In the genomic region with DNA sequence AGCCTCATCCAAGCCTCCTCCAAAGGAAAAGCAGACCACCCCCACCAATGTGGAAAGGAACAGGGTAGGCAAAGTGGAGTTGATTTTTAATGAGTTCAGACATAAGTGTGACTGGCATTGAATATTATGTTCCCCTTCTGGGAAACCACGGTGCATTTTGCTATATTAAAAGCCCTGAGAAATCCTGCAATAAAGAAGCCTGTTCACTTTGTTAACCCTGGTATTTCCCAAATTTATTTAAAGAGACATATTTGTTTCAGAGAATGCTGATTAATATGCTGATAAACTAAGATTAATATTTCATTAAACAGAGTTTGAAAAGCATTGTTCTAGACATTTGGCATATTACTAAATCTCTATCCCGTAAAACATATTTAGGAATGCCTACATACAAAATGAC, we compare ENCODE assay signal across 31 cellular contexts.
"Had no signal": no experiment of that assay in that cellular context is flagged by ENCODE, and none has a peak within 500 bp of the region (broad histone marks: within the 10 kb centered on the region; RNA-seq: fewer than 3 reads in every experiment).

No MANE protein-coding gene starts in this region.

- H3K4me1 ChIP-seq: adrenal gland, ascending aorta, body of pancreas, breast epithelium had no signal

- DNase-seq: activated effector memory CD4-positive, alpha-beta T cell treated with anti-CD3 and anti-CD28 coated beads, Interleukin-2, amount 50 U/mL, for 16 hours; activated effector memory CD4-positive, alpha-beta T cell treated with Interleukin-2 at 50 U/mL for 16 hours; activated gamma-delta T cell; activated gamma-delta T cell treated with Interleukin-2 at 50 U/mL for 16 hours; activated naive CD4-positive, alpha-beta T cell; activated naive CD4-positive, alpha-beta T cell treated with anti-CD3 and anti-CD28 coated beads for 36 hours; activated naive CD4-positive, alpha-beta T cell treated with anti-CD3 and anti-CD28 coated beads, Interleukin-2, amount 10 ng/mL, durations not matched to agents 7 days and 5 days; activated naive CD4-positive, alpha-beta T cell treated with anti-CD3 and anti-CD28 coated beads, Interleukin-2, amount 50 U/mL, for 16 hours; activated naive CD4-positive, alpha-beta T cell treated with Interleukin-2 at 50 U/mL for 16 hours; activated naive CD8-positive, alpha-beta T cell treated with anti-CD3 and anti-CD28 coated beads for 36 hours; activated naive CD8-positive, alpha-beta T cell treated with anti-CD3 and anti-CD28 coated beads, Interleukin-2, amount 10 ng/mL, durations not matched to agents 7 days and 5 days; activated naive CD8-positive, alpha-beta T cell treated with anti-CD3 and anti-CD28 coated beads, Interleukin-2, amount 50 U/mL, for 24 hours; activated T-cell treated with anti-CD3 and anti-CD28 coated beads, Interleukin-2, amount 50 U/mL, for 24 hours; activated T-cell treated with anti-CD3 and anti-CD28 coated beads, Interleukin-2, amount 50 U/mL, for 4 hours; activated T-cell treated with anti-CD3 and anti-CD28 coated beads, Interleukin-2, amount 50 U/mL, for 48 hours; activated T-cell treated with anti-CD3 and anti-CD28 coated beads, Interleukin-2, amount 50 U/mL, for 72 hours; adrenal gland; amniotic stem cell; amygdala; anterior cingulate cortex; aorta; body of pancreas; brain microvascular endothelial cell; caudate nucleus; central memory CD4-positive, alpha-beta T cell; cerebellar nuclear complex had no signal

- H3K9me3 ChIP-seq: adrenal gland, ascending aorta, body of pancreas, breast epithelium had no signal

- H3K4me3 ChIP-seq: adrenal gland, ascending aorta, body of pancreas, breast epithelium, cardiac muscle cell had no signal

- H3K27ac ChIP-seq: adrenal gland, ascending aorta, body of pancreas, brain microvascular endothelial cell, breast epithelium, cardiac muscle cell had no signal

- ATAC-seq: activated naive CD4-positive, alpha-beta T cell treated with anti-CD3 and anti-CD28 coated beads, Interleukin-2, amount 50 U/mL, for 72 hours; activated naive CD8-positive, alpha-beta T cell treated with anti-CD3 and anti-CD28 coated beads, Interleukin-2, amount 50 U/mL, for 24 hours; activated T-cell treated with anti-CD3 and anti-CD28 coated beads, Interleukin-2, amount 50 U/mL, for 4 hours; activated T-cell treated with anti-CD3 and anti-CD28 coated beads, Interleukin-2, amount 50 U/mL, for 72 hours; activated T-helper 17 cell treated with anti-CD3 and anti-CD28 coated beads, Interleukin-2, amount 50 U/mL, for 72 hours; body of pancreas had no signal

- H3K27me3 ChIP-seq: adrenal gland, ascending aorta, body of pancreas, brain microvascular endothelial cell, breast epithelium, cardiac muscle cell had no signal

- H3K36me3 ChIP-seq: adrenal gland, ascending aorta, brain microvascular endothelial cell, breast epithelium, cardiac muscle cell had no signal
